ENCODE assay signal across 20 cellular contexts in genomic region chr16:985646-986400, GRCh38.
"Had no signal": no experiment of that assay in that cellular context is flagged by ENCODE, and none has a peak within 500 bp of the region (broad histone marks: within the 10 kb centered on the region; RNA-seq: fewer than 3 reads in every experiment).

No MANE protein-coding gene starts in this region.

- H3K4me1 Mint-ChIP-seq: endodermal cell; stimulated activated effector memory CD8-positive, alpha-beta T cell treated with anti-CD3 and anti-CD28 coated beads, Interleukin-12 subunit alpha, Interleukin-12 subunit beta, amount 100 ng/mL, for 72 hours had no signal

- H3K27ac ChIP-seq: esophagus squamous epithelium, pancreas, prostate gland, tibial artery had no signal

- H3K27ac Mint-ChIP-seq: activated B cell treated with CpG ODN at 0.5 μM for 24 hours; activated naive CD4-positive, alpha-beta T cell treated with anti-CD3 and anti-CD28 coated beads, Interleukin-2, amount 10 ng/mL, durations not matched to agents 7 days and 5 days; endodermal cell; nephron; stimulated activated effector memory CD8-positive, alpha-beta T cell treated with anti-CD3 and anti-CD28 coated beads, Interleukin-12 subunit alpha, Interleukin-12 subunit beta, amount 100 ng/mL, for 72 hours; stimulated activated naive CD8-positive, alpha-beta T cell treated with anti-CD3 and anti-CD28 coated beads, Interleukin-15, Interleukin-2, amounts not matched to agents 100 ng/mL and 50 ng/mL, for 24 hours had no signal

- H3K4me3 Mint-ChIP-seq: activated B cell treated with CpG ODN at 0.5 μM for 24 hours; activated naive CD4-positive, alpha-beta T cell treated with anti-CD3 and anti-CD28 coated beads, Interleukin-2, amount 10 ng/mL, durations not matched to agents 7 days and 5 days; endodermal cell; stimulated activated effector memory CD8-positive, alpha-beta T cell treated with anti-CD3 and anti-CD28 coated beads, Interleukin-12 subunit alpha, Interleukin-12 subunit beta, amount 100 ng/mL, for 72 hours; stimulated activated naive CD8-positive, alpha-beta T cell treated with anti-CD3 and anti-CD28 coated beads, Interleukin-15, Interleukin-2, amounts not matched to agents 100 ng/mL and 50 ng/mL, for 24 hours had no signal

- H3K27me3 ChIP-seq: pancreas had no signal

- ATAC-seq: left ventricle myocardium superior; pancreas; sciatic nerve; stimulated activated effector memory CD8-positive, alpha-beta T cell treated with anti-CD3 and anti-CD28 coated beads, Interleukin-12 subunit alpha, Interleukin-12 subunit beta, amount 100 ng/mL, for 72 hours had no signal

- DNase-seq: activated B cell treated with CpG ODN at 0.5 μM for 24 hours; activated effector memory CD4-positive, alpha-beta T cell treated with anti-CD3 and anti-CD28 coated beads, Interleukin-2, amount 50 U/mL, for 16 hours; activated naive CD4-positive, alpha-beta T cell treated with anti-CD3 and anti-CD28 coated beads, Interleukin-2, amount 10 ng/mL, durations not matched to agents 7 days and 5 days; amniotic stem cell; central memory CD4-positive, alpha-beta T cell; endodermal cell; esophagus squamous epithelium; foreskin melanocyte; left ventricle myocardium superior; pancreas; retina; small intestine; stimulated activated CD4-positive, alpha-beta T cell treated with anti-CD3 and anti-CD28 coated beads, Interleukin-4, amount 100 ng/mL, for 24 hours; T-helper 2 cell; tibial artery had no signal

- H3K36me3 Mint-ChIP-seq: activated naive CD4-positive, alpha-beta T cell treated with anti-CD3 and anti-CD28 coated beads, Interleukin-2, amount 10 ng/mL, durations not matched to agents 7 days and 5 days; stimulated activated effector memory CD8-positive, alpha-beta T cell treated with anti-CD3 and anti-CD28 coated beads, Interleukin-12 subunit alpha, Interleukin-12 subunit beta, amount 100 ng/mL, for 72 hours had no signal

- H3K36me3 ChIP-seq: esophagus squamous epithelium, pancreas, prostate gland had no signal

- H3K4me3 ChIP-seq: esophagus squamous epithelium, pancreas, prostate gland, tibial artery had no signal

- H3K9me3 Mint-ChIP-seq: activated B cell treated with CpG ODN at 0.5 μM for 24 hours; activated naive CD4-positive, alpha-beta T cell treated with anti-CD3 and anti-CD28 coated beads, Interleukin-2, amount 10 ng/mL, durations not matched to agents 7 days and 5 days; endodermal cell; nephron; stimulated activated effector memory CD8-positive, alpha-beta T cell treated with anti-CD3 and anti-CD28 coated beads, Interleukin-12 subunit alpha, Interleukin-12 subunit beta, amount 100 ng/mL, for 72 hours; stimulated activated naive CD8-positive, alpha-beta T cell treated with anti-CD3 and anti-CD28 coated beads, Interleukin-15, Interleukin-2, amounts not matched to agents 100 ng/mL and 50 ng/mL, for 24 hours had no signal

- H3K9me3 ChIP-seq: esophagus squamous epithelium, pancreas, prostate gland, tibial artery had no signal

- H3K4me1 ChIP-seq: pancreas, prostate gland had no signal
